8 cellular contexts compared by ENCODE assay signal in genomic region chr14:74610866-74611671, GRCh38. TPM values are rescaled to one million over a fixed set of nuclear protein-coding genes. Genes with fewer than 3 reads are reported as not detected.
DNase-seq lines count a peak whose midpoint lies in the region; ATAC-seq and TF ChIP-seq lines count a peak whose summit lies in the region.

No MANE protein-coding gene starts in this region.

- H3K27ac ChIP-seq in CD8-positive, alpha-beta T cell (ENCODE audit: low read depth, low read length) = no peak overlapping the region
- peak overlapping the region in 3 of 4 donors; percentile 38 to 77 (median 71) for H3K27ac ChIP-seq in gastroesophageal sphincter
- peak overlapping the region; percentile 49 to 55 for H3K27ac ChIP-seq in prostate gland

- peaks cover 36% of the 10 kb centered on the region for H3K4me1 Mint-ChIP-seq in CD8-positive, alpha-beta T cell (ENCODE audit: low read depth)
- peaks cover 10% of the 10 kb centered on the region for H3K4me1 Mint-ChIP-seq in WTC11

- H3K36me3 ChIP-seq in CD8-positive, alpha-beta T cell (ENCODE audit: insufficient read depth, low read length) = no peaks in the 10 kb centered on the region
- H3K36me3 ChIP-seq in gastroesophageal sphincter (no peaks in the 10 kb centered on the region), prostate gland (no peaks in the 10 kb centered on the region)

- intact Hi-C loops in CD8-positive, alpha-beta T cell (cut with DNase I, micrococcal nuclease) = loop anchor here (5.0 to 10.0 kb wide), 4 partner anchors 61 to 1374 kb away; partner anchors contain the start of genes ALDH6A1 (in 1 of the 2), IFT43 (in 1 of the 2), ISCA2 (in 1 of the 2) and LIN52 (in 1 of the 2)
- intact Hi-C loops in prostate gland (cut with DNase I) = loop anchor here (5.0 to 10.0 kb wide), 3 partner anchors 101 to 246 kb away; partner anchors contain the start of genes AREL1, FCF1 and YLPM1

- no peaks in the 10 kb centered on the region for H3K27me3 Mint-ChIP-seq in CD8-positive, alpha-beta T cell (ENCODE audit: low read depth)
- peaks cover 65% of the 10 kb centered on the region for H3K27me3 Mint-ChIP-seq in WTC11 (ENCODE audit: low read depth)

- H3K9me3 ChIP-seq in CD8-positive, alpha-beta T cell (ENCODE audit: low read length) = no peaks in the 10 kb centered on the region
- no peaks in the 10 kb centered on the region for H3K9me3 ChIP-seq in gastroesophageal sphincter
- no peaks in the 10 kb centered on the region for H3K9me3 ChIP-seq in prostate gland

- WGBS in gastroesophageal sphincter (ENCODE audit: low coverage in 1 of 2), 2 donors = 18 to 57% methylated on average over 11 to 13 of the region's 65 CpGs
- 47% methylated on average over 45 of the region's 65 CpGs for WGBS in prostate gland

- POLR2A ChIA-PET in CD8-positive, alpha-beta T cell (lab: Charles Lee) = interaction anchor here (2.4 kb wide), 1 partner anchor 152 kb away, joined by 15 read pairs; the partner anchor contains the start of gene YLPM1
- POLR2A ChIA-PET in WTC11 (lab: Charles Lee) = interaction anchor here (0.5 to 0.9 kb wide), 2 partner anchors 80 to 608 kb away, joined by 3 to 8 read pairs; no protein-coding TSS in a partner anchor

- H3K4me1 ChIP-seq in CD8-positive, alpha-beta T cell (ENCODE audit: insufficient read depth, low read length) = peaks cover 11% of the 10 kb centered on the region
- H3K4me1 ChIP-seq in gastroesophageal sphincter = peaks cover 0 to 53% (median 8%) of the 10 kb centered on the region in 3 donors
- H3K4me1 ChIP-seq in prostate gland (replicated peaks) = no peaks in the 10 kb centered on the region

- H3K4me3 Mint-ChIP-seq in CD8-positive, alpha-beta T cell = peak overlapping the region; percentile 74
- peak overlapping the region; percentile 69 for H3K4me3 Mint-ChIP-seq in WTC11

- no peaks in the 10 kb centered on the region for H3K9me3 Mint-ChIP-seq in CD8-positive, alpha-beta T cell
- no peaks in the 10 kb centered on the region for H3K9me3 Mint-ChIP-seq in WTC11

- TF ChIP-seq EP300 in gastroesophageal sphincter (IDR thresholded peaks at IDR 0.05) = no peak

- H3K36me3 Mint-ChIP-seq in CD8-positive, alpha-beta T cell = no peaks in the 10 kb centered on the region
- no peaks in the 10 kb centered on the region for H3K36me3 Mint-ChIP-seq in WTC11

- DNase-seq in CD8-positive, alpha-beta T cell = no peak
- DNase-seq in WTC11 (ENCODE audit: low spot score) = peak; percentile 51
- DNase-seq in prostate gland (ENCODE audit: low spot score) = no peak
- no peak for DNase-seq in islet precursor cell

- H3K27me3 ChIP-seq in CD8-positive, alpha-beta T cell (ENCODE audit: insufficient read depth, low read length) = no peaks in the 10 kb centered on the region
- H3K27me3 ChIP-seq in gastroesophageal sphincter (peaks cover 17% of the 10 kb centered on the region), prostate gland (replicated peaks; ENCODE audit: insufficient read depth) (peaks cover 4% of the 10 kb centered on the region)

- TF ChIP-seq CTCF in CD8-positive, alpha-beta T cell (IDR thresholded peaks at IDR 0.05) = no peak
- no peak for TF ChIP-seq CTCF in WTC11 (IDR thresholded peaks at IDR 0.05)
- no peak for TF ChIP-seq CTCF in gastroesophageal sphincter (IDR thresholded peaks at IDR 0.05)
- no peak for TF ChIP-seq CTCF in prostate gland (IDR thresholded peaks at IDR 0.05)

- no peak for TF ChIP-seq POLR2A in gastroesophageal sphincter (IDR thresholded peaks at IDR 0.05)
- no peak for TF ChIP-seq POLR2A in prostate gland (IDR thresholded peaks at IDR 0.05)

- ATAC-seq in CD8-positive, alpha-beta T cell = no peak
- ATAC-seq in WTC11 (peak; percentile 5), gastroesophageal sphincter (no peak), HG03139 (IDR thresholded peaks at IDR 0.05; ENCODE audit: unreplicated experiment) (no peak), GM18868 (IDR thresholded peaks at IDR 0.05; ENCODE audit: unreplicated experiment) (no peak), HG03457 (IDR thresholded peaks at IDR 0.05; ENCODE audit: unreplicated experiment) (no peak)

- no peak overlapping the region for H3K27ac Mint-ChIP-seq in CD8-positive, alpha-beta T cell
- no peak overlapping the region for H3K27ac Mint-ChIP-seq in WTC11

- CTCF ChIA-PET in CD8-positive, alpha-beta T cell (lab: Charles Lee) = interaction anchor here (0.7 to 2.7 kb wide), 21 partner anchors 8 to 295 kb away, joined by 3 to 21 read pairs (median 3); partner anchors contain the start of gene YLPM1
- CTCF ChIA-PET in WTC11 (lab: Charles Lee) = interaction anchor here (0.6 to 5.9 kb wide), 37 partner anchors 9 to 334 kb away, joined by 3 to 110 read pairs (median 5); partner anchors contain the start of genes ABCD4, ISCA2, NPC2 and RPS6KL1

- H3K4me3 ChIP-seq in CD8-positive, alpha-beta T cell (ENCODE audit: low read depth, low read length) = peak overlapping the region; percentile 79
- H3K4me3 ChIP-seq in gastroesophageal sphincter (peak overlapping the region; percentile 30 to 61), prostate gland (peak overlapping the region; percentile 46 to 59)

TF ChIP-seq in WTC11, 78 proteins besides CTCF, POLR2A, EP300 and RAD21 (continues in another document):
- no peak for TF ChIP-seq E2F5 (CRISPR knock-in tag; IDR thresholded peaks at IDR 0.05)
- no peak for TF ChIP-seq PRDM15 (CRISPR knock-in tag; IDR thresholded peaks at IDR 0.05)
- TF ChIP-seq ELF4 (CRISPR knock-in tag; IDR thresholded peaks at IDR 0.05; ENCODE audit: low read depth) = no peak
- no peak for TF ChIP-seq IRF2 (CRISPR knock-in tag; IDR thresholded peaks at IDR 0.05; ENCODE audit: borderline replicate concordance, low read depth)
- no peak for TF ChIP-seq ZNF425 (CRISPR knock-in tag; conservative IDR thresholded peaks at IDR 0.05)
- no peak for TF ChIP-seq PREB (CRISPR knock-in tag; IDR thresholded peaks at IDR 0.05; ENCODE audit: borderline replicate concordance)
- no peak for TF ChIP-seq ZNF121 (CRISPR knock-in tag; IDR thresholded peaks at IDR 0.05)
- TF ChIP-seq ZNF317 (CRISPR knock-in tag; IDR thresholded peaks at IDR 0.05; ENCODE audit: borderline replicate concordance, low read depth) = no peak

RNA-seq across cellular contexts. Expression of gene LTBP2, which starts 1.0 kb away (rescaled TPM):
- under 1 TPM; 0.44 to 0.81 TPM for total RNA-seq in CD8-positive, alpha-beta T cell
- 1.2 TPM in 3 replicates for total RNA-seq in WTC11 (2021)
- 100 to 1,000 TPM in 1 of 4 donors, 10 to 100 TPM in 3; 45.9 to 158 (median 88.4) TPM for total RNA-seq in gastroesophageal sphincter
- total RNA-seq in prostate gland = 10 to 100 TPM; 47.0 to 90.7 TPM

Comparison
In these comparisons a context has a peak if more than half of its experiments do, and no peak if none do; other contexts are left out.
1. RNA of gene LTBP2, which starts 1.0 kb away (total RNA-seq): 45.9 to 158 TPM in gastroesophageal sphincter and 47.0 to 90.7 TPM in prostate gland; 1.2 TPM in WTC11 and 0.44 to 0.81 TPM in CD8-positive, alpha-beta T cell; every median in the first group is over 10 times any median in the second.
2. Peak in every context shown above with its lines, with median percentiles within 50 percentile points of each other: H3K4me3 ChIP-seq.